ENCODE assay signal across 17 cellular contexts in the genomic region with DNA sequence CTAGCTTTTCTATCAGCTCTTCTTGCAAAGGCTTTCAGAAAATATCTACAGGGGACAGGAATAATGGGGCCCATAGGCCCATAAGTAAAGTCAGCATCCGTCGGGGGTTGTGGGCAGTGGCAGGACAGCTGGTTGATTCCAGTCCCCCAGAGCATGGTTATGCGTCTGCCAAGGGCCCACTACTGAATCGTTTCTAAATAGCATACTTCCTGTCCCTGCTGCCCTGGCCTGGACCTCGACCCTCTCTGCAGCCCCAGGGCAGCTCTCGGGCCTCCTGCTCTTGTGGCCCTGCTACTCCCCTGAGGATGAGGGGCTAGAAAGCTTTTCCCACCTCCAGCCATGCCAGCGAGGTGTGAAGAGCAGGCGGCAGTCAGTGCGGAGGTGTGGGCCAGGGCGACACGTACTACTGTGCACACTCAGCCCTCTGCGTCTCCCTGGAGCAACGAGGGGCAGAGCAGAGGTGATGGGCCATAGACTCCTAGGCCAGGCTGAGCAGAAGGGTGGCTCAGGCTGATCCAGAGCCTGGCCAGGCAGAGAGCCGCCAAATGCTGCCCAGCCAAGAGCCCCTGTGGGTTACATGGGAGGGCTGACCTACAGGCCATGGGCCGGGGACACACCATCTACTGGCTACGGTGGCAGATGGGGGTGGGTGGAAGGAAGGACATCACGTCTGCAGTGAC. TPM values are rescaled to one million over a fixed set of nuclear protein-coding genes. Genes with fewer than 3 reads are reported as not detected.
A peak's percentile ranks its signal among the peaks of the same experiment; 100 is the strongest.
DNase-seq lines count a peak whose midpoint lies in the region; ATAC-seq and TF ChIP-seq lines count a peak whose summit lies in the region.
"Had no signal": no experiment of that assay in that cellular context is flagged by ENCODE, and none has a peak within 500 bp of the region (broad histone marks: within the 10 kb centered on the region; RNA-seq: fewer than 3 reads in every experiment).

No MANE protein-coding gene starts in this region.

- intact Hi-C loops in heart right ventricle (cut with DNase I) = loop anchor here in 2 of 10 donors (5.0 to 10.0 kb wide), 2 partner anchors 38 to 125 kb away; partner anchors contain the start of gene WAPL (in 1 of the 2)

- H3K27ac ChIP-seq in RWPE1 = peak overlapping the region; percentile 84
- H3K27ac ChIP-seq in heart right ventricle = peak overlapping the region in 5 of 10 donors; percentile 1 to 58 (median 12)
- no peak overlapping the region for H3K27ac ChIP-seq in GM23248
- H3K27ac ChIP-seq: dorsolateral prefrontal cortex, neutrophil had no signal

- in situ Hi-C loops in GM23248 (cut with MboI) = no loop called here

- H4K20me1 ChIP-seq in GM23248 (ENCODE audit: insufficient read depth) = no peaks in the 10 kb centered on the region

- 73 to 75% methylated on average over 17 of the region's 17 CpGs for WGBS in heart right ventricle, 2 donors
- WGBS in GM23248 (ENCODE audit: low coverage in 1 of 2, low lambda C conversion rate in 2 of 2, missing lambda C conversion rate in 2 of 2), 2 experiments = 88 to 91% methylated on average over 17 of the region's 17 CpGs

- H3F3A ChIP-seq in GM23248 (ENCODE audit: insufficient read depth) = 0 out of 2 replicates have a peak, but pooled peaks cover 8% of the 10 kb centered on the region

- POLR2A ChIA-PET in RWPE1 (lab: Yijun Ruan, JAX; ENCODE audit: low non-redundant PET) = no interaction called here

- no peak overlapping the region for H3K9ac ChIP-seq in GM23248

- no peaks in the 10 kb centered on the region for H3K79me2 ChIP-seq in GM23248 (ENCODE audit: insufficient read depth)

- no peaks in the 10 kb centered on the region for H3K36me3 Mint-ChIP-seq in osteocyte (ENCODE audit: unreplicated experiment)
- H3K36me3 Mint-ChIP-seq: memory B cell had no signal

- H3K9me3 ChIP-seq in heart right ventricle = no peaks in the 10 kb centered on the region
- H3K9me3 ChIP-seq in GM23248 (ENCODE audit: low read depth) = no peaks in the 10 kb centered on the region
- H3K9me3 ChIP-seq: neutrophil had no signal

- H3K27me3 ChIP-seq in heart right ventricle = no peaks in the 10 kb centered on the region
- H3K27me3 ChIP-seq in GM23248 (replicated peaks; ENCODE audit: insufficient read depth) = no peaks in the 10 kb centered on the region
- H3K27me3 ChIP-seq: neutrophil had no signal

- no peaks in the 10 kb centered on the region for H3K27me3 Mint-ChIP-seq in osteocyte (ENCODE audit: unreplicated experiment)
- H3K27me3 Mint-ChIP-seq: stimulated activated naive CD8-positive, alpha-beta T cell treated with anti-CD3 and anti-CD28 coated beads, Interleukin-15, Interleukin-2, amounts not matched to agents 100 ng/mL and 50 ng/mL, for 24 hours had no signal

- ATAC-seq in heart right ventricle = peak in 5 of 8 donors; percentile 1 to 33 (median 7)
- no peak for ATAC-seq in HG03520 (IDR thresholded peaks at IDR 0.05; ENCODE audit: unreplicated experiment)
- ATAC-seq in GM21360 (IDR thresholded peaks at IDR 0.05; ENCODE audit: unreplicated experiment) = no peak

- no peak for TF ChIP-seq CTCF in GM12865 (IDR thresholded peaks at IDR 0.05; ENCODE audit: insufficient read depth, low read depth, low read length, missing control alignments)
- no peak for TF ChIP-seq CTCF in RWPE1 (conservative IDR thresholded peaks at IDR 0.05; ENCODE audit: low read depth)
- TF ChIP-seq CTCF in heart right ventricle (IDR thresholded peaks at IDR 0.05) = no peak
- TF ChIP-seq CTCF in osteocyte (IDR thresholded peaks at IDR 0.05) = no peak

- peak overlapping the region; percentile 62 for H3K27ac Mint-ChIP-seq in osteocyte (ENCODE audit: unreplicated experiment)
- H3K27ac Mint-ChIP-seq: IgD-negative memory B cell; memory B cell; stimulated activated naive CD8-positive, alpha-beta T cell treated with anti-CD3 and anti-CD28 coated beads, Interleukin-15, Interleukin-2, amounts not matched to agents 100 ng/mL and 50 ng/mL, for 24 hours had no signal

- CTCF ChIA-PET in RWPE1 (lab: Yijun Ruan, JAX) = no interaction called here

- H3K4me3 ChIP-seq in GM12865 (ENCODE audit: low read depth, low read length) (no peak overlapping the region), heart right ventricle (no peak overlapping the region), GM23248 (no peak overlapping the region)
- H3K4me3 ChIP-seq: dorsolateral prefrontal cortex had no signal

- no peaks in the 10 kb centered on the region for H3K36me3 ChIP-seq in heart right ventricle
- H3K36me3 ChIP-seq in GM23248 (ENCODE audit: low read depth) = no peaks in the 10 kb centered on the region
- H3K36me3 ChIP-seq: neutrophil had no signal

- no peaks in the 10 kb centered on the region for H3K9me3 Mint-ChIP-seq in osteocyte (ENCODE audit: unreplicated experiment)
- H3K9me3 Mint-ChIP-seq: IgD-negative memory B cell; memory B cell; stimulated activated naive CD8-positive, alpha-beta T cell treated with anti-CD3 and anti-CD28 coated beads, Interleukin-15, Interleukin-2, amounts not matched to agents 100 ng/mL and 50 ng/mL, for 24 hours had no signal

- H3K4me2 ChIP-seq in GM23248 (ENCODE audit: unreplicated experiment) = no peak overlapping the region

- peaks cover 40% of the 10 kb centered on the region for H3K4me1 Mint-ChIP-seq in osteocyte (ENCODE audit: unreplicated experiment)
- H3K4me1 Mint-ChIP-seq: memory B cell had no signal

- H2AFZ ChIP-seq in GM23248 = no peak overlapping the region

- H3K9me2 ChIP-seq in GM23248 (ENCODE audit: insufficient read depth) = no peaks in the 10 kb centered on the region

- peak; percentile 0 for DNase-seq in GM12865 (ENCODE audit: low read depth)
- DNase-seq in RWPE1 (ENCODE audit: low spot score) = no peak
- DNase-seq in heart right ventricle = no peak
- DNase-seq in osteocyte (ENCODE audit: extremely low spot score, unreplicated experiment) = no peak
- DNase-seq in hippocampal formation (lab: John Stamatoyannopoulos, UW) = no peak
- no peak for DNase-seq in GM23248
- DNase-seq: activated CD4-positive, alpha-beta T cell treated with anti-CD3 and anti-CD28 coated beads, Interleukin-2, amount 50 U/mL, for 4 hours; activated naive CD4-positive, alpha-beta T cell treated with Interleukin-2 at 50 U/mL for 16 hours; DND-41 had no signal

- H3K4me1 ChIP-seq in heart right ventricle = peaks cover 5 to 54% (median 30%) of the 10 kb centered on the region in 9 donors
- H3K4me1 ChIP-seq in GM23248 (ENCODE audit: insufficient read depth) = peaks cover 22% of the 10 kb centered on the region

- no peak overlapping the region for H3K4me3 Mint-ChIP-seq in osteocyte (ENCODE audit: unreplicated experiment)
- H3K4me3 Mint-ChIP-seq: IgD-negative memory B cell; memory B cell; stimulated activated naive CD8-positive, alpha-beta T cell treated with anti-CD3 and anti-CD28 coated beads, Interleukin-15, Interleukin-2, amounts not matched to agents 100 ng/mL and 50 ng/mL, for 24 hours had no signal

RNA-seq across cellular contexts. Expression of gene OPN4, which starts 4.7 kb away (rescaled TPM):
- total RNA-seq in heart right ventricle (under 1 TPM in 5 of 10 donors, not detected in 5; 0.11 to 0.27 (median 0.26) TPM), osteocyte (not detected in 2 replicates)
- polyA plus RNA-seq in heart right ventricle (under 1 TPM; 0.10 to 0.29 TPM), GM23248 (2016; fragmentation: Nextera tagmentation; extraction: Ambion mirVana) (not detected in 2 replicates)
- not detected in 2 replicates for total RNA-seq in GM23248 (2014; rRNA removed; shearing (Covaris generic))
- polyA plus RNA-seq: BJ, IgD-negative memory B cell had no signal

RNA-seq across cellular contexts. Expression of gene LDB3, which starts 18.7 kb away (rescaled TPM):
- total RNA-seq in heart right ventricle = 1,000 to 10,000 TPM; 1,248 to 1,738 (median 1,513) TPM
- 1,000 to 10,000 TPM in 1 of 2 donors, 100 to 1,000 TPM in 1; 162 to 1,622 TPM for polyA plus RNA-seq in heart right ventricle
- 0.37 and 0.46 TPM in 2 replicates for total RNA-seq in osteocyte
- under 0.01 and 0.11 TPM in 2 replicates for total RNA-seq in GM23248 (2014; rRNA removed; shearing (Covaris generic))
- 0.05 and 0.08 TPM in 2 replicates for polyA plus RNA-seq in GM23248 (2016; fragmentation: Nextera tagmentation; extraction: Ambion mirVana)

Comparison
In these comparisons a context has a peak if more than half of its experiments do, and no peak if none do; other contexts are left out.
1. ATAC-seq: peak in heart right ventricle (5 of 8); none in HG03520 (single experiment) and GM21360 (single experiment).
2. RNA of gene LDB3, which starts 18.7 kb away (total RNA-seq): 1,248 to 1,738 TPM in heart right ventricle; 0.37 to 0.46 TPM in osteocyte and under 0.01 to 0.11 TPM in GM23248; every median in the first group is over 100 times any median in the second.